16 cellular contexts compared by ENCODE assay signal in the genomic region with DNA sequence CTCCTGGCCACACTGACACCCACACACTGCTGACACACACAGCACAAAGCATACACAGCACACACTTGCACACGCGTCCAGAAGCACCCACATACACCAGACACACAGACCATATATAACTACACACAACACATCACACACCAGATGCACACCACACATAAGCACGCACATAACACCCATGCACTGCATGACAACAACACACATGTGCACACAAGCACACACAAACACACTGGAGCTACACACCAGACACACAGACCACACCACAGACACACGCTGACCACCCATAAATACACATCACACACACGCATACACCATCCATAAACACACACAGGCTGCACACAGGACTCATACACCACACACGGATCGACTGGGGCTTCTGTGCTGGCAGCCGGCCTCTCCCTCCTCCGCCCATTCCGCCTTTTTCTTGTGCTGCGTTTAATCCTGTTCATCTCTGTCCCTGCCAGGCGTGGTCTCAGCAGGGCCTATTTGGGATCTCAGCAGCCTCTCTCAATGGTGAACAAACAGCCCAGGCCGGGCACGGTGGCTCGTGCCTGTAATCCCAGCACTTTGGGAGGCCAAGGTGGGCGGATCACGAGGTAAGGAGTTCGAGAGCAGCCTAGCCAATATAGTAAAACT.
DNase-seq lines count a peak whose midpoint lies in the region; ATAC-seq, FAIRE-seq and TF ChIP-seq lines count a peak whose summit lies in the region.
"Had no signal": no experiment of that assay in that cellular context is flagged by ENCODE, and none has a peak within 500 bp of the region (broad histone marks: within the 10 kb centered on the region; RNA-seq: fewer than 3 reads in every experiment).

No MANE protein-coding gene starts in this region.

- H3K4me2 ChIP-seq in mesenchymal stem cell (ENCODE audit: low read length, poor library complexity, severe bottlenecking), result no peak overlapping the region

- H3K9me3 Mint-ChIP-seq in glutamatergic neuron (ENCODE audit: unreplicated experiment) (peaks cover 4% of the 10 kb centered on the region), progenitor cell of endocrine pancreas (ENCODE audit: low read depth) (no peaks in the 10 kb centered on the region)
- H3K9me3 Mint-ChIP-seq in activated CD4-positive, alpha-beta T cell treated with anti-CD3 and anti-CD28 coated beads, Interleukin-2, amount 10 ng/mL, durations not matched to agents 24 days and 14 days, result no peaks in the 10 kb centered on the region

- no peak overlapping the region for H4K8ac ChIP-seq in mesenchymal stem cell (ENCODE audit: low read length)

- peak overlapping the region; percentile 62 for H3K27ac Mint-ChIP-seq in glutamatergic neuron (ENCODE audit: unreplicated experiment)
- peak overlapping the region; percentile 17 for H3K27ac Mint-ChIP-seq in progenitor cell of endocrine pancreas
- H3K27ac Mint-ChIP-seq in activated CD4-positive, alpha-beta T cell treated with anti-CD3 and anti-CD28 coated beads, Interleukin-2, amount 10 ng/mL, durations not matched to agents 24 days and 14 days, result no peak overlapping the region
- H3K27ac Mint-ChIP-seq: CD14-positive monocyte had no signal

- H3K79me1 ChIP-seq in mesenchymal stem cell (replicated peaks; ENCODE audit: low read length, poor library complexity, severe bottlenecking), result no peaks in the 10 kb centered on the region

- no peak overlapping the region for H3K23ac ChIP-seq in mesenchymal stem cell (ENCODE audit: low read length in 2 of 2)

- ATAC-seq in HG03280 (IDR thresholded peaks at IDR 0.05; ENCODE audit: unreplicated experiment), result no peak

- H4K91ac ChIP-seq in mesenchymal stem cell (ENCODE audit: low read length), result no peak overlapping the region

- no peak overlapping the region for H2AFZ ChIP-seq in mesenchymal stem cell (ENCODE audit: low read depth, low read length)

- FAIRE-seq in GM12891 (lab: Jason Lieb, UNC) (peak; percentile 35), HTR-8/SVneo (lab: Jason Lieb, UNC) (peak; percentile 87)
- FAIRE-seq: A204.1, G401.6 had no signal

- 87% methylated on average over 15 of the region's 18 CpGs for WGBS in mesenchymal stem cell

- no peaks in the 10 kb centered on the region for H3K36me3 Mint-ChIP-seq in glutamatergic neuron (ENCODE audit: unreplicated experiment)
- no peaks in the 10 kb centered on the region for H3K36me3 Mint-ChIP-seq in progenitor cell of endocrine pancreas (ENCODE audit: insufficient read depth)
- no peaks in the 10 kb centered on the region for H3K36me3 Mint-ChIP-seq in activated CD4-positive, alpha-beta T cell treated with anti-CD3 and anti-CD28 coated beads, Interleukin-2, amount 10 ng/mL, durations not matched to agents 24 days and 14 days (ENCODE audit: low read depth)
- H3K36me3 Mint-ChIP-seq: CD14-positive monocyte; CD4-positive, alpha-beta memory T cell had no signal

- intact Hi-C loops in activated CD4-positive, alpha-beta T cell treated with anti-CD3 and anti-CD28 coated beads, Interleukin-2, amount 10 ng/mL, durations not matched to agents 24 days and 14 days (cut with micrococcal nuclease), result no loop called here

- H2BK15ac ChIP-seq in mesenchymal stem cell (ENCODE audit: low read depth, poor library complexity, severe bottlenecking), result no peak overlapping the region

- peaks cover 3% of the 10 kb centered on the region for H3K9me3 ChIP-seq in mesenchymal stem cell (ENCODE audit: control insufficient read depth, low read length)

- no peaks in the 10 kb centered on the region for H3K4me1 ChIP-seq in mesenchymal stem cell (ENCODE audit: control insufficient read depth, insufficient read depth, low read depth, low read length)

- no peak overlapping the region for H2BK12ac ChIP-seq in mesenchymal stem cell (ENCODE audit: low read length in 2 of 2)

- H3K4me3 Mint-ChIP-seq in glutamatergic neuron (ENCODE audit: unreplicated experiment), result no peak overlapping the region
- H3K4me3 Mint-ChIP-seq in progenitor cell of endocrine pancreas (ENCODE audit: low read depth), result no peak overlapping the region
- H3K4me3 Mint-ChIP-seq in activated CD4-positive, alpha-beta T cell treated with anti-CD3 and anti-CD28 coated beads, Interleukin-2, amount 10 ng/mL, durations not matched to agents 24 days and 14 days, result no peak overlapping the region
- H3K4me3 Mint-ChIP-seq: CD14-positive monocyte; CD4-positive, alpha-beta memory T cell had no signal

- H3K36me3 ChIP-seq in mesenchymal stem cell (ENCODE audit: control insufficient read depth in 1 of 2, insufficient read depth in 2 of 2, low read depth in 1 of 2, low read length in 2 of 2), result no peaks in the 10 kb centered on the region

- no peak overlapping the region for H3K27ac ChIP-seq in mesenchymal stem cell (ENCODE audit: low read length, poor library complexity, severe bottlenecking)

- peaks cover 5% of the 10 kb centered on the region for H3K27me3 Mint-ChIP-seq in glutamatergic neuron (ENCODE audit: unreplicated experiment)
- peaks cover 4% of the 10 kb centered on the region for H3K27me3 Mint-ChIP-seq in progenitor cell of endocrine pancreas
- H3K27me3 Mint-ChIP-seq in activated CD4-positive, alpha-beta T cell treated with anti-CD3 and anti-CD28 coated beads, Interleukin-2, amount 10 ng/mL, durations not matched to agents 24 days and 14 days, result no peaks in the 10 kb centered on the region

- H3K4ac ChIP-seq in mesenchymal stem cell (ENCODE audit: low read depth in 1 of 2, low read length in 2 of 2), result no peak overlapping the region

- H2AK5ac ChIP-seq in mesenchymal stem cell (ENCODE audit: low read length, severe bottlenecking), result no peak overlapping the region

- no peak for TF ChIP-seq CTCF in glutamatergic neuron (IDR thresholded peaks at IDR 0.05; ENCODE audit: partially characterized antibody, unreplicated experiment)
- TF ChIP-seq CTCF in progenitor cell of endocrine pancreas (IDR thresholded peaks at IDR 0.05; ENCODE audit: unreplicated experiment), result no peak

- no peak overlapping the region for H2BK5ac ChIP-seq in mesenchymal stem cell (ENCODE audit: low read depth, low read length, poor library complexity, severe bottlenecking)

- no peak overlapping the region for H3K9ac ChIP-seq in mesenchymal stem cell (ENCODE audit: low read length)

- DNase-seq in GM12891 (ENCODE audit: insufficient read length, low spot score) (no peak), HTR-8/SVneo (ENCODE audit: insufficient read length, low spot score) (no peak), glutamatergic neuron (no peak), progenitor cell of endocrine pancreas (ENCODE audit: low spot score, unreplicated experiment) (no peak), mesenchymal stem cell (no peak)
- DNase-seq in activated CD4-positive, alpha-beta T cell treated with anti-CD3 and anti-CD28 coated beads, Interleukin-2, amount 10 ng/mL, durations not matched to agents 24 days and 14 days, result no peak
- DNase-seq: ACHN; CD4-positive, alpha-beta memory T cell; COR-L47; HCEC 1CT; Kasumi-1; KG1 had no signal

- H3K18ac ChIP-seq in mesenchymal stem cell (ENCODE audit: low read depth in 1 of 2, low read length in 2 of 2), result no peak overlapping the region

- H3K27me3 ChIP-seq in mesenchymal stem cell (ENCODE audit: control insufficient read depth in 1 of 2, insufficient read depth in 1 of 2, low read length in 2 of 2), result no peaks in the 10 kb centered on the region

- no peak overlapping the region for H3K4me3 ChIP-seq in mesenchymal stem cell (ENCODE audit: insufficient read depth in 1 of 2, low read depth in 1 of 2, low read length in 2 of 2)

- H3K4me1 Mint-ChIP-seq in glutamatergic neuron (ENCODE audit: low read depth, unreplicated experiment) (peaks cover 17% of the 10 kb centered on the region), progenitor cell of endocrine pancreas (ENCODE audit: low read depth) (no peaks in the 10 kb centered on the region)
- no peaks in the 10 kb centered on the region for H3K4me1 Mint-ChIP-seq in activated CD4-positive, alpha-beta T cell treated with anti-CD3 and anti-CD28 coated beads, Interleukin-2, amount 10 ng/mL, durations not matched to agents 24 days and 14 days
- H3K4me1 Mint-ChIP-seq: CD14-positive monocyte; CD4-positive, alpha-beta memory T cell had no signal

- no peak for TF ChIP-seq POLR2A in GM12891 (IDR thresholded peaks at IDR 0.05; ENCODE audit: low read depth, low read length)

- no peak overlapping the region for H2BK120ac ChIP-seq in mesenchymal stem cell (ENCODE audit: low read depth, low read length)

- H3K14ac ChIP-seq in mesenchymal stem cell (ENCODE audit: low read length in 2 of 2), result no peak overlapping the region

TF ChIP-seq in GM12891, 5 proteins besides CTCF, POLR2A, EP300 and RAD21:
- no peak for TF ChIP-seq TAF1 (IDR thresholded peaks at IDR 0.05; ENCODE audit: low read depth, low read length)
- TF ChIP-seq POLR2AphosphoS5 (IDR thresholded peaks at IDR 0.05; ENCODE audit: low read depth, low read length), result no peak
- no peak for TF ChIP-seq PAX5 (IDR thresholded peaks at IDR 0.05; ENCODE audit: insufficient read depth, low read length, severe bottlenecking)
- TF ChIP-seq SPI1 (IDR thresholded peaks at IDR 0.05; ENCODE audit: low read depth, low read length), result no peak
- TF ChIP-seq POU2F2 (IDR thresholded peaks at IDR 0.05; ENCODE audit: low read depth, low read length), result no peak
